ENCODE assay signal across 1 cellular context in genomic region chr10:99372546-99373271, GRCh38.
TF ChIP-seq lines count a peak whose summit lies in the region.

No MANE protein-coding gene starts in this region.

TF ChIP-seq in K562, 482 proteins besides CTCF, POLR2A, EP300 and RAD21 (continued from another document):
- TF ChIP-seq ATF4 (CRISPR knock-in tag; IDR thresholded peaks at IDR 0.05) (no peak), ZBTB34 (CRISPR knock-in tag; IDR thresholded peaks at IDR 0.05) (no peak), NFRKB (IDR thresholded peaks at IDR 0.05; ENCODE audit: low read depth) (no peak), ZNF140 (CRISPR knock-in tag; IDR thresholded peaks at IDR 0.05) (no peak), SIN3B (IDR thresholded peaks at IDR 0.05; ENCODE audit: low read depth) (no peak), HMBOX1 (IDR thresholded peaks at IDR 0.05) (no peak), ADNP (tag; IDR thresholded peaks at IDR 0.05) (no peak)
